In the genomic region with DNA sequence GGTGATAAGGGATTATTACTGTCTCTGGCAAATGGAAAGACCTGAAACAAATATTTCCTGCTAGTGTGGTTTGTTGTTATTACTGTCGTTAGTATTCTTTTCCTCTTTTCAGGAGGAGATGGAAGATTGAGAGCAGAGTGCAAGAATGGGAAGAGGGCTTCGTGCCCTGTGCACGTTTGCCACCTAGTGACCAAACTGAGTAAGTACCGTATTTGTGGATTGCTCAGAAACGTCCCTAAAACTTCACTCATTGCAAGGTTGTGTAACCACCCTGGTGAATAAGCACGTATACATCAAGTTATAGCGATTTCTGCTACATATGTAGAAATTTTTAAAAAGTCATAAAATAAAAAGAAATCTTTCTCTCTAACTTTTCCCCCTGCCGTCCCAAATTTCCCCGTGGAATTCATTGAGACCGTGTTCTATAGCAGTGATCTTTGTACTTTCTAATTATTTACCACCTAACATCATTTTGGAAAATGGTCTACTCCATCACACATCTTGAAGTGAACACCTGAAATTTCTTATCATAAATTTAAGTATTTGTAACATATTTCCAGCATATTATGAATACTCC, we compare ENCODE assay signal across 8 cellular contexts. TPM values are rescaled to one million over a fixed set of nuclear protein-coding genes. Genes with fewer than 3 reads are reported as not detected.
A peak's percentile ranks its signal among the peaks of the same experiment; 100 is the strongest.
DNase-seq lines count a peak whose midpoint lies in the region; ATAC-seq and TF ChIP-seq lines count a peak whose summit lies in the region.

No MANE protein-coding gene starts in this region.

- intact Hi-C loops in dorsolateral prefrontal cortex (cut with DNase I) = no loop called here

- DNase-seq in DMS153 (lab: John Stamatoyannopoulos, UW) (peak; percentile 23), OCI-M1 (lab: John Stamatoyannopoulos, UW) (peak; percentile 42), dorsolateral prefrontal cortex (peak in 3 of 10 donors; percentile 27 to 50 (median 41)), myocyte (ENCODE audit: low read depth) (peak; percentile 29)
- no peak for DNase-seq in activated CD8-positive, alpha-beta memory T cell treated with anti-CD3 and anti-CD28 coated beads, Interleukin-2, amount 50 U/mL, for 4 hours
- DNase-seq in effector CD8-positive, alpha-beta T cell (lab: John Stamatoyannopoulos, UW) = no peak

- ATAC-seq in GM18870 (IDR thresholded peaks at IDR 0.05; ENCODE audit: unreplicated experiment) (peak; percentile 91), HG03354 (IDR thresholded peaks at IDR 0.05; ENCODE audit: poor library complexity, severe bottlenecking, unreplicated experiment) (peak; percentile 88)

- no peak overlapping the region for H3K4me3 ChIP-seq in dorsolateral prefrontal cortex

- H3K27ac ChIP-seq in dorsolateral prefrontal cortex = peak overlapping the region in 1 of 59 donors; percentile 54

- TF ChIP-seq CTCF in dorsolateral prefrontal cortex (IDR thresholded peaks at IDR 0.05 in 54 of 56, conservative IDR thresholded peaks at IDR 0.05 in 2 of 56; ENCODE audit: low read depth in 1 of 56, partially characterized antibody in 56 of 56) = peak; percentile 11 to 93 (median 78)

- H3K27me3 ChIP-seq in dorsolateral prefrontal cortex = peaks cover 0 to 52% (median 7%) of the 10 kb centered on the region in 45 donors

RNA-seq across cellular contexts. Expression of gene LINC00632, which starts 24.3 kb away (rescaled TPM):
- over 10,000 TPM in 59 of 120 experiments, 1,000 to 10,000 TPM in 61; 5,146 to 25,783 (median 9,954) TPM for total RNA-seq in dorsolateral prefrontal cortex
- 11.6 and 18.6 TPM in 2 replicates for total RNA-seq in myocyte
- polyA plus RNA-seq in myocyte (2012) = 37.1 TPM

Comparison
In these comparisons a context has a peak if more than half of its experiments do, and no peak if none do; other contexts are left out.
1. DNase-seq: peak in DMS153 (single experiment), OCI-M1 (single experiment) and myocyte (single experiment); none in activated CD8-positive, alpha-beta memory T cell treated with anti-CD3 and anti-CD28 coated beads, Interleukin-2, amount 50 U/mL, for 4 hours (single experiment) and effector CD8-positive, alpha-beta T cell (single experiment).
2. RNA of gene LINC00632, which starts 24.3 kb away (total RNA-seq): 5,146 to 25,783 TPM in dorsolateral prefrontal cortex; 11.6 to 18.6 TPM in myocyte; every median in the first group is over 100 times any median in the second.